Comparison of ENCODE assay signal across 8 cellular contexts in genomic region chr16:85055503-85056210, GRCh38. TPM values are rescaled to one million over a fixed set of nuclear protein-coding genes. Genes with fewer than 3 reads are reported as not detected.
A peak's percentile ranks its signal among the peaks of the same experiment; 100 is the strongest.
DNase-seq lines count a peak whose midpoint lies in the region; ATAC-seq and TF ChIP-seq lines count a peak whose summit lies in the region.

No MANE protein-coding gene starts in this region.

- dilution Hi-C loops in mammary epithelial cell (cut with HindIII; ENCODE audit: low sequenced_read_pairs), result no loop called here

- H3K27ac ChIP-seq in mammary epithelial cell (ENCODE audit: insufficient read depth, low read depth, low read length) (no peak overlapping the region), lung (ENCODE audit: low read depth in 1 of 2, low read length in 1 of 2) (peak overlapping the region in 1 of 2 donors; percentile 89)

- H4K20me1 ChIP-seq in mammary epithelial cell (ENCODE audit: insufficient read depth, low read length), result no peaks in the 10 kb centered on the region

- no peaks in the 10 kb centered on the region for H3K79me2 ChIP-seq in mammary epithelial cell (ENCODE audit: insufficient read depth, low read length)

- no peaks in the 10 kb centered on the region for H3K4me1 ChIP-seq in mammary epithelial cell (ENCODE audit: insufficient read depth, low read length)
- peaks cover 0 to 13% of the 10 kb centered on the region in 2 donors for H3K4me1 ChIP-seq in lung (ENCODE audit: control insufficient read depth in 2 of 2, insufficient read depth in 2 of 2, low read length in 2 of 2)

- H3K9ac ChIP-seq in mammary epithelial cell (ENCODE audit: insufficient read depth, low read length), result no peak overlapping the region

- H3K9me3 ChIP-seq in mammary epithelial cell (replicated peaks; ENCODE audit: insufficient read depth, low read length) (no peaks in the 10 kb centered on the region), lung (ENCODE audit: control insufficient read depth in 2 of 2, insufficient read depth in 1 of 2, low read length in 1 of 2) (no peaks in the 10 kb centered on the region)

- peak overlapping the region; percentile 28 for H3K4me2 ChIP-seq in mammary epithelial cell (ENCODE audit: insufficient read depth, low read depth, low read length)

- CTCF ChIA-PET in mammary epithelial cell (lab: Charles Lee; ENCODE audit: low non-redundant PET), result interaction anchor here (0.6 kb wide), 1 partner anchor 844 kb away, joined by 10 read pairs; no protein-coding TSS in a partner anchor

- in situ Hi-C loops in mammary epithelial cell (cut with MboI; ENCODE audit: low sequenced_read_pairs in 2 of 2), result no loop called here

- H3K36me3 ChIP-seq in mammary epithelial cell (ENCODE audit: insufficient read depth, low read length), result no peaks in the 10 kb centered on the region
- H3K36me3 ChIP-seq in lung (ENCODE audit: control insufficient read depth in 2 of 2, insufficient read depth in 2 of 2, low read length in 2 of 2), result peaks cover 0 to 2% of the 10 kb centered on the region in 2 donors

- ATAC-seq in HG03460 (IDR thresholded peaks at IDR 0.05; ENCODE audit: unreplicated experiment) (peak; percentile 92), lung (ENCODE audit: insufficient read depth, low FRiP score) (peak; percentile 83)

- BruUV-seq in mammary epithelial cell (replicated peaks; lab: Mats Ljungman, UMichigan), result no TSS peak

- H3K4me3 ChIP-seq in WI38 (ENCODE audit: low read depth, low read length) (peak overlapping the region; percentile 49), mammary epithelial cell (replicated peaks in 1 of 3; ENCODE audit: insufficient read depth in 1 of 3, low read depth in 2 of 3, low read length in 3 of 3) (no peak overlapping the region), lung (no peak overlapping the region)

- WGBS in mammary epithelial cell (ENCODE audit: low coverage, missing lambda C conversion rate), result 75% methylated on average over 10 of the region's 14 CpGs
- 21 to 32% methylated on average over 14 of the region's 14 CpGs for WGBS in lung, 2 donors

- intact Hi-C loops in mammary epithelial cell (cut with micrococcal nuclease), result no loop called here

- H3K27me3 ChIP-seq in mammary epithelial cell (ENCODE audit: insufficient read depth, low read length) (no peaks in the 10 kb centered on the region), lung (ENCODE audit: control insufficient read depth, insufficient read depth) (no peaks in the 10 kb centered on the region)

- peak; percentile 56 for DNase-seq in GM19240 (ENCODE audit: insufficient read length, low spot score)
- DNase-seq in mammary epithelial cell, result peak; percentile 25
- peak; percentile 59 for DNase-seq in lung (ENCODE audit: low spot score)
- DNase-seq in stimulated activated CD8-positive, alpha-beta memory T cell treated with anti-CD3 and anti-CD28 coated beads, Interleukin-12 subunit alpha, Interleukin-12 subunit beta, amount 100 ng/mL, for 1 hour (ENCODE audit: low read depth), result peak; percentile 53
- DNase-seq in NCI-H526 (lab: John Stamatoyannopoulos, UW), result no peak
- DNase-seq in LoVo (ENCODE audit: low spot score), result no peak

- TF ChIP-seq CTCF in WI38 (IDR thresholded peaks at IDR 0.05; ENCODE audit: low read depth, low read length) (no peak), mammary epithelial cell (conservative IDR thresholded peaks at IDR 0.05 in 1 of 2, IDR thresholded peaks at IDR 0.05 in 1 of 2; ENCODE audit: extremely low read depth in 1 of 2, insufficient read depth in 1 of 2, low read depth in 1 of 2, low read length in 2 of 2) (no peak), lung (IDR thresholded peaks at IDR 0.05; ENCODE audit: control extremely low read depth, extremely low read depth) (no peak)

- H2AFZ ChIP-seq in mammary epithelial cell (ENCODE audit: low read depth, low read length), result no peak overlapping the region

RNA-seq across cellular contexts. Expression of gene KIAA0513, which starts 28.1 kb away (rescaled TPM):
- total RNA-seq in mammary epithelial cell (10 to 100 TPM in 1 of 2 donors, 1 to 10 TPM in 1; 5.0 to 10.0 TPM), lung (10 to 100 TPM; 12.8 to 23.5 TPM)
- polyA plus RNA-seq in mammary epithelial cell (3.4 TPM), lung (10 to 100 TPM; 10.4 to 11.2 TPM)
- polyA minus RNA-seq in mammary epithelial cell, result 8.7 TPM

RNA-seq across cellular contexts. Expression of gene ZDHHC7, which starts 44.3 kb away (rescaled TPM):
- total RNA-seq in mammary epithelial cell (10 to 100 TPM; 46.9 to 83.4 TPM), lung (10 to 100 TPM; 51.7 to 61.1 TPM)
- polyA plus RNA-seq in mammary epithelial cell (54.7 TPM), lung (10 to 100 TPM; 23.6 to 39.1 TPM)
- polyA minus RNA-seq in mammary epithelial cell, result 173 TPM

RNA-seq across cellular contexts. Expression of gene CIBAR2, which starts 56.6 kb away (rescaled TPM):
- total RNA-seq in mammary epithelial cell (not detected), lung (10 to 100 TPM; 22.6 to 49.0 TPM)
- polyA plus RNA-seq in mammary epithelial cell (not detected), lung (10 to 100 TPM; 11.8 to 15.2 TPM)
- not detected for polyA minus RNA-seq in mammary epithelial cell

Comparison
In these comparisons a context has a peak if more than half of its experiments do, and no peak if none do; other contexts are left out.
1. DNase-seq: peak in GM19240 (single experiment), mammary epithelial cell (single experiment), lung (single experiment) and stimulated activated CD8-positive, alpha-beta memory T cell treated with anti-CD3 and anti-CD28 coated beads, Interleukin-12 subunit alpha, Interleukin-12 subunit beta, amount 100 ng/mL, for 1 hour (single experiment); none in NCI-H526 (0 of 2) and LoVo (single experiment).
2. RNA of gene CIBAR2, which starts 56.6 kb away (total RNA-seq): 22.6 to 49.0 TPM in lung; not detected in mammary epithelial cell; every median in the first group is over 10 times any median in the second.